ENCODE assay signal across 17 cellular contexts in the genomic region with DNA sequence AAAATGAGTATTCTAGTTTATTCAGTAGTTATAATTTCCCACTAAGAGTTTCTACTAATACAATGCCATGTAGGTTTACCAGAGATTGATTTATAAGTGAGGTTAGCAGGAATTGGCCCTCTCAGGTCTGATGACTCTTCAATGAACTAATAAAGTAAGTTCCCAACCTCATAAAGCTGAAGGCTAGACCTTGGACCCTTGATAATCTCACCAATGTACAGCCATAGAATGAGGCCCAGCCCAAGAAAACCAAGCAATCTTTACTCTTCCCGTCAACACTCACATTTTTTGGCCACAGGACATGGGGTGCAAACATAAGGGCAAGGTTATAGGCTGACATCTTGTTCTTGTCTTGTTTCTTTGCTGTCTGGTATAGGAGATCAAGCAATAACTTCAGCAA. TPM values are rescaled to one million over a fixed set of nuclear protein-coding genes. Genes with fewer than 3 reads are reported as not detected.
DNase-seq lines count a peak whose midpoint lies in the region; ATAC-seq, FAIRE-seq and TF ChIP-seq lines count a peak whose summit lies in the region.
"Had no signal": no experiment of that assay in that cellular context is flagged by ENCODE, and none has a peak within 500 bp of the region (broad histone marks: within the 10 kb centered on the region; RNA-seq: fewer than 3 reads in every experiment).

No MANE protein-coding gene starts in this region.

- H3K36me3 ChIP-seq in HepG2 (replicated peaks in 1 of 2; ENCODE audit: control insufficient read depth in 1 of 2, insufficient read depth in 2 of 2, low read length in 2 of 2) (peaks cover 0 to 8% of the 10 kb centered on the region in 2 experiments; a peak in 1 of 5 replicates), right lobe of liver (peaks cover 0 to 19% (median 0%) of the 10 kb centered on the region in 4 donors), neutrophil (peaks cover 67% of the 10 kb centered on the region)
- peaks cover 31% of the 10 kb centered on the region for H3K36me3 ChIP-seq in effector memory CD4-positive, alpha-beta T cell (ENCODE audit: control insufficient read depth, insufficient read depth, low read length)

- TF ChIP-seq RAD21 in HepG2 (CRISPR knock-in tag; IDR thresholded peaks at IDR 0.05): no peak

- H3K4me3 ChIP-seq in HepG2 (replicated peaks in 1 of 3; ENCODE audit: insufficient read depth in 1 of 3, low read depth in 2 of 3, low read length in 3 of 3) (no peak overlapping the region), right lobe of liver (no peak overlapping the region), neutrophil (ENCODE audit: low read depth in 1 of 2, low read length in 1 of 2) (no peak overlapping the region)
- H3K4me3 ChIP-seq in effector memory CD4-positive, alpha-beta T cell (ENCODE audit: insufficient read depth, low read depth, low read length, poor library complexity, severe bottlenecking): no peak overlapping the region
- H3K4me3 ChIP-seq: BLaER1 treated with 17β-estradiol and CSF1 and Interleukin-3, amounts not matched to agents 10 nM and 100 nM; GM12878; GM23338 had no signal

- H2AFZ ChIP-seq in HepG2 (ENCODE audit: low read length): no peak overlapping the region
- H2AFZ ChIP-seq: GM23338 had no signal

- TF ChIP-seq CTCF in HepG2 (CRISPR knock-in tag; IDR thresholded peaks at IDR 0.05) (no peak), right lobe of liver (IDR thresholded peaks at IDR 0.05) (no peak), neutrophil (IDR thresholded peaks at IDR 0.05) (no peak)

- BruUV-seq in HepG2 (replicated peaks; lab: Mats Ljungman, UMichigan): no TSS peak

- H3K79me2 ChIP-seq in HepG2 (ENCODE audit: insufficient read depth, low read length): no peaks in the 10 kb centered on the region

- H3K27me3 ChIP-seq in HepG2 (ENCODE audit: control insufficient read depth in 1 of 2, insufficient read depth in 2 of 2, low read length in 2 of 2): no peaks in the 10 kb centered on the region
- no peaks in the 10 kb centered on the region for H3K27me3 ChIP-seq in right lobe of liver
- no peaks in the 10 kb centered on the region for H3K27me3 ChIP-seq in effector memory CD4-positive, alpha-beta T cell (replicated peaks; ENCODE audit: control insufficient read depth, insufficient read depth, low read length, poor library complexity, severe bottlenecking)
- H3K27me3 ChIP-seq in neutrophil: no peaks in the 10 kb centered on the region
- H3K27me3 ChIP-seq: BLaER1 treated with 17β-estradiol and CSF1 and Interleukin-3, amounts not matched to agents 10 nM and 100 nM had no signal

- WGBS in HepG2 (ENCODE audit: low lambda C conversion rate): 94% methylated on average over 1 of the region's 1 CpG
- WGBS in right lobe of liver (ENCODE audit: insufficient coverage, low coverage, low lambda C conversion rate, missing lambda C conversion rate): 100% methylated on average over 1 of the region's 1 CpG

- H3K9ac ChIP-seq in HepG2 (ENCODE audit: insufficient read depth, low read depth, low read length): no peak overlapping the region
- H3K9ac ChIP-seq: BLaER1 treated with 17β-estradiol and CSF1 and Interleukin-3, amounts not matched to agents 10 nM and 100 nM had no signal

- peaks cover 9% of the 10 kb centered on the region for H3K4me1 ChIP-seq in HepG2 (ENCODE audit: insufficient read depth, low read length)
- H3K4me1 ChIP-seq in right lobe of liver: no peaks in the 10 kb centered on the region
- H3K4me1 ChIP-seq in effector memory CD4-positive, alpha-beta T cell (ENCODE audit: control insufficient read depth, insufficient read depth, low read length, poor library complexity, severe bottlenecking): no peaks in the 10 kb centered on the region
- H3K4me1 ChIP-seq in neutrophil (ENCODE audit: control insufficient read depth in 1 of 2, insufficient read depth in 1 of 2, low read depth in 1 of 2, low read length in 1 of 2): peaks cover 2 to 3% of the 10 kb centered on the region in 2 experiments

- POLR2A ChIA-PET in HepG2 (lab: Yijun Ruan, JAX): no interaction called here

- DNase-seq in HepG2 (ENCODE audit: low spot score) (no peak), right lobe of liver (no peak), NCI-H1048 (lab: John Stamatoyannopoulos, UW) (no peak)
- no peak for DNase-seq in effector memory CD4-positive, alpha-beta T cell
- DNase-seq in stimulated activated naive CD8-positive, alpha-beta T cell treated with anti-CD3 and anti-CD28 coated beads, Interleukin-15, Interleukin-2, amounts not matched to agents 100 U/mL and 50 U/mL, for 24 hours: no peak
- DNase-seq: ACHN; Calu3; CD4-positive, CD25-positive, alpha-beta regulatory T cell; DMS79; H7 had no signal

- H3K9me3 ChIP-seq in HepG2 (ENCODE audit: low read length) (no peaks in the 10 kb centered on the region), right lobe of liver (no peaks in the 10 kb centered on the region), neutrophil (no peaks in the 10 kb centered on the region)
- no peaks in the 10 kb centered on the region for H3K9me3 ChIP-seq in effector memory CD4-positive, alpha-beta T cell (ENCODE audit: control insufficient read depth, low read length)

- H3K27ac ChIP-seq in HepG2 (ENCODE audit: extremely low read length, insufficient read depth, low read length): no peak overlapping the region
- no peak overlapping the region for H3K27ac ChIP-seq in right lobe of liver
- H3K27ac ChIP-seq in effector memory CD4-positive, alpha-beta T cell (ENCODE audit: insufficient read depth, low read length, poor library complexity, severe bottlenecking): peak overlapping the region; percentile 8
- H3K27ac ChIP-seq in neutrophil: peak overlapping the region; percentile 15
- H3K27ac ChIP-seq: BLaER1 treated with 17β-estradiol and CSF1 and Interleukin-3, amounts not matched to agents 10 nM and 100 nM had no signal

- no peak overlapping the region for H3K4me2 ChIP-seq in HepG2 (ENCODE audit: low read depth, low read length)
- H3K4me2 ChIP-seq: BLaER1 treated with 17β-estradiol and CSF1 and Interleukin-3, amounts not matched to agents 10 nM and 100 nM; GM23338 had no signal

- TF ChIP-seq POLR2A in HepG2 (IDR thresholded peaks at IDR 0.05; ENCODE audit: insufficient read depth in 1 of 2, low read depth in 2 of 2, low read length in 2 of 2) (no peak), right lobe of liver (IDR thresholded peaks at IDR 0.05) (no peak)

- in situ Hi-C loops in HepG2 (cut with HindIII; ENCODE audit: extremely low pct_ligation_motif_present, low pct_unique_long_range_greater_than_20kb): no loop called here

- ATAC-seq in HepG2 (no peak), right lobe of liver (no peak), HG03108 (IDR thresholded peaks at IDR 0.05; ENCODE audit: unreplicated experiment) (no peak), GM18517 (IDR thresholded peaks at IDR 0.05; ENCODE audit: unreplicated experiment) (no peak)
- ATAC-seq in stimulated activated naive CD8-positive, alpha-beta T cell treated with anti-CD3 and anti-CD28 coated beads, Interleukin-15, Interleukin-2, amounts not matched to agents 100 U/mL and 50 U/mL, for 24 hours: no peak
- ATAC-seq: GM12878, GM23338 had no signal

- no peak for TF ChIP-seq EP300 in HepG2 (IDR thresholded peaks at IDR 0.05; ENCODE audit: low read depth in 2 of 2, low read length in 2 of 2)
- no peak for TF ChIP-seq EP300 in HepG2 (CRISPR knock-in tag; IDR thresholded peaks at IDR 0.05; ENCODE audit: borderline replicate concordance)

- intact Hi-C loops in HepG2 (cut with micrococcal nuclease; ENCODE audit: unreplicated experiment): no loop called here
- intact Hi-C loops in right lobe of liver (cut with DNase I): no loop called here

- no peaks in the 10 kb centered on the region for H4K20me1 ChIP-seq in HepG2 (ENCODE audit: insufficient read depth, low read length)
- H4K20me1 ChIP-seq: BLaER1 treated with 17β-estradiol and CSF1 and Interleukin-3, amounts not matched to agents 10 nM and 100 nM had no signal

- no peak for FAIRE-seq in HepG2 (lab: Jason Lieb, UNC)
- FAIRE-seq: GM12878, GM18507 had no signal

- CTCF ChIA-PET in HepG2 (lab: Yijun Ruan, JAX; ENCODE audit: low intra/inter-chr PET ratio, low total read pairs): no interaction called here

RNA-seq across cellular contexts. Expression of gene ARHGAP19, which starts 33.3 kb away (rescaled TPM):
- total RNA-seq in HepG2 (2016; rRNA removed; fragmentation: Illumina TruSeq; extraction: Trizol) (10.0 and 15.6 TPM in 2 replicates), right lobe of liver (1 to 10 TPM; 2.3 to 5.5 (median 3.4) TPM)
- 2.8 and 5.8 TPM in 2 replicates for total RNA-seq in HepG2 (2016; cell fraction: cytosol; rRNA removed; fragmentation: Illumina TruSeq; extraction: Trizol; ENCODE audit: low read depth)
- 9.8 and 13.9 TPM in 2 replicates for total RNA-seq in HepG2 (2016; cell fraction: insoluble cytoplasmic fraction; rRNA removed; fragmentation: Illumina TruSeq; extraction: Trizol)
- 3.2 and 4.3 TPM in 2 replicates for total RNA-seq in HepG2 (2016; cell fraction: membrane; rRNA removed; fragmentation: Illumina TruSeq; extraction: Trizol)
- total RNA-seq in HepG2 (2016; cell fraction: nucleus; rRNA removed; fragmentation: Illumina TruSeq; extraction: Trizol): 7.9 and 8.8 TPM in 2 replicates
- 4.3 and 7.6 TPM in 2 replicates for polyA plus RNA-seq in HepG2 (2011; rRNA removed)
- polyA plus RNA-seq in HepG2 (2011; cell fraction: cytosol; rRNA removed): 4.0 and 4.3 TPM in 2 replicates
- polyA plus RNA-seq in HepG2 (2011; cell fraction: nucleus; rRNA removed): 5.0 and 5.6 TPM in 2 replicates
- polyA plus RNA-seq in HepG2 (2012): 3.6 and 5.3 TPM in 2 replicates
- 0.28 and 0.32 TPM in 2 replicates for polyA plus RNA-seq in HepG2 (2016; cell fraction: cytosol; fragmentation: Illumina TruSeq; extraction: Trizol; ENCODE audit: low read depth)
- 9.9 and 10.1 TPM in 2 replicates for polyA plus RNA-seq in HepG2 (2016; cell fraction: insoluble cytoplasmic fraction; fragmentation: Illumina TruSeq; extraction: Trizol; ENCODE audit: low read depth)
- polyA plus RNA-seq in HepG2 (2016; cell fraction: membrane; fragmentation: Illumina TruSeq; extraction: Trizol; ENCODE audit: low read depth): 0.65 and 0.99 TPM in 2 replicates
- 9.3 and 11.2 TPM in 2 replicates for polyA plus RNA-seq in HepG2 (2016; cell fraction: nucleus; fragmentation: Illumina TruSeq; extraction: Trizol; ENCODE audit: insufficient read depth, low read depth)
- polyA minus RNA-seq in HepG2 (2011; rRNA and poly(A)+ RNA removed; ENCODE audit: low replicate concordance): 4.6 and 10.2 TPM in 2 replicates
- 4.4 and 6.0 TPM in 2 replicates for polyA minus RNA-seq in HepG2 (2011; cell fraction: cytosol; rRNA and poly(A)+ RNA removed)
- polyA minus RNA-seq in HepG2 (2011; cell fraction: nucleus; rRNA and poly(A)+ RNA removed): 6.2 and 6.3 TPM in 2 replicates

RNA-seq across cellular contexts. Expression of gene FRAT1, which starts 60.0 kb away (rescaled TPM):
- total RNA-seq in HepG2 (2016; rRNA removed; fragmentation: Illumina TruSeq; extraction: Trizol) (1.3 and 2.3 TPM in 2 replicates), right lobe of liver (1 to 10 TPM; 3.5 to 8.5 (median 7.4) TPM)
- 0.53 and 0.71 TPM in 2 replicates for total RNA-seq in HepG2 (2016; cell fraction: cytosol; rRNA removed; fragmentation: Illumina TruSeq; extraction: Trizol; ENCODE audit: low read depth)
- total RNA-seq in HepG2 (2016; cell fraction: insoluble cytoplasmic fraction; rRNA removed; fragmentation: Illumina TruSeq; extraction: Trizol): 1.4 and 2.4 TPM in 2 replicates
- 1.2 and 1.3 TPM in 2 replicates for total RNA-seq in HepG2 (2016; cell fraction: membrane; rRNA removed; fragmentation: Illumina TruSeq; extraction: Trizol)
- total RNA-seq in HepG2 (2016; cell fraction: nucleus; rRNA removed; fragmentation: Illumina TruSeq; extraction: Trizol): 2.1 and 2.5 TPM in 2 replicates
- polyA plus RNA-seq in HepG2 (2011; rRNA removed): 1.7 TPM in 2 replicates
- 1.2 and 1.6 TPM in 2 replicates for polyA plus RNA-seq in HepG2 (2011; cell fraction: cytosol; rRNA removed)
- polyA plus RNA-seq in HepG2 (2011; cell fraction: nucleus; rRNA removed): 1.4 and 1.8 TPM in 2 replicates
- polyA plus RNA-seq in HepG2 (2012): 1.6 TPM in 2 replicates
- polyA plus RNA-seq in HepG2 (2016; cell fraction: cytosol; fragmentation: Illumina TruSeq; extraction: Trizol; ENCODE audit: low read depth): 0.20 and 0.28 TPM in 2 replicates
- polyA plus RNA-seq in HepG2 (2016; cell fraction: insoluble cytoplasmic fraction; fragmentation: Illumina TruSeq; extraction: Trizol; ENCODE audit: low read depth): 1.5 and 2.1 TPM in 2 replicates
- polyA plus RNA-seq in HepG2 (2016; cell fraction: membrane; fragmentation: Illumina TruSeq; extraction: Trizol; ENCODE audit: low read depth): 0.54 and 0.77 TPM in 2 replicates
- 0.97 and 2.2 TPM in 2 replicates for polyA plus RNA-seq in HepG2 (2016; cell fraction: nucleus; fragmentation: Illumina TruSeq; extraction: Trizol; ENCODE audit: insufficient read depth, low read depth)
- 1.8 and 4.0 TPM in 2 replicates for polyA minus RNA-seq in HepG2 (2011; rRNA and poly(A)+ RNA removed; ENCODE audit: low replicate concordance)
- 2.5 and 2.7 TPM in 2 replicates for polyA minus RNA-seq in HepG2 (2011; cell fraction: cytosol; rRNA and poly(A)+ RNA removed)
- polyA minus RNA-seq in HepG2 (2011; cell fraction: nucleus; rRNA and poly(A)+ RNA removed): 4.5 and 7.1 TPM in 2 replicates

Comparison
In these comparisons a context has a peak if more than half of its experiments do, and no peak if none do; other contexts are left out.
1. H3K27ac ChIP-seq: peak in effector memory CD4-positive, alpha-beta T cell (single experiment) and neutrophil (single experiment); none in HepG2 (single experiment) and right lobe of liver (0 of 3).